ENCODE assay signal across 25 cellular contexts in genomic region chr17:57966246-57966645, GRCh38.
"Had no signal": no experiment of that assay in that cellular context is flagged by ENCODE, and none has a peak within 500 bp of the region (broad histone marks: within the 10 kb centered on the region; RNA-seq: fewer than 3 reads in every experiment).

No MANE protein-coding gene starts in this region.

- H3K4me1 Mint-ChIP-seq: activated CD4-positive, alpha-beta T cell treated with anti-CD3 and anti-CD28 coated beads for 36 hours; activated naive CD8-positive, alpha-beta T cell treated with anti-CD3 and anti-CD28 coated beads for 36 hours; nephron; stimulated activated memory B cell treated with anti-CD40 and anti-IgM and Interleukin-4, amounts not matched to agents 10 μg/mL and 1 μg/mL and 100 μg/mL, for 72 hours; stimulated activated naive CD8-positive, alpha-beta T cell treated with anti-CD3 and anti-CD28 coated beads, Interleukin-15, amount 100 ng/mL, for 72 hours had no signal

- H3K4me3 ChIP-seq: adrenal gland, body of pancreas, left lung, right lobe of liver, SK-N-MC, skin epidermis had no signal

- H3K4me3 Mint-ChIP-seq: activated CD4-positive, alpha-beta T cell treated with anti-CD3 and anti-CD28 coated beads for 36 hours; activated naive CD4-positive, alpha-beta T cell treated with anti-CD3 and anti-CD28 coated beads for 36 hours; activated naive CD8-positive, alpha-beta T cell treated with anti-CD3 and anti-CD28 coated beads for 36 hours; nephron; stimulated activated memory B cell treated with anti-CD40 and anti-IgM and Interleukin-4, amounts not matched to agents 10 μg/mL and 1 μg/mL and 100 μg/mL, for 72 hours; stimulated activated naive CD8-positive, alpha-beta T cell treated with anti-CD3 and anti-CD28 coated beads, Interleukin-15, amount 100 ng/mL, for 72 hours; type B pancreatic cell had no signal

- H3K4me1 ChIP-seq: adrenal gland, body of pancreas, left lung, right lobe of liver had no signal

- H3K9me3 ChIP-seq: adrenal gland, body of pancreas, left lung, right lobe of liver had no signal

- H3K9me3 Mint-ChIP-seq: activated naive CD4-positive, alpha-beta T cell treated with anti-CD3 and anti-CD28 coated beads for 36 hours; activated naive CD8-positive, alpha-beta T cell treated with anti-CD3 and anti-CD28 coated beads for 36 hours; nephron; stimulated activated memory B cell treated with anti-CD40 and anti-IgM and Interleukin-4, amounts not matched to agents 10 μg/mL and 1 μg/mL and 100 μg/mL, for 72 hours; stimulated activated naive CD8-positive, alpha-beta T cell treated with anti-CD3 and anti-CD28 coated beads, Interleukin-15, amount 100 ng/mL, for 72 hours; type B pancreatic cell had no signal

- H3K36me3 Mint-ChIP-seq: activated naive CD8-positive, alpha-beta T cell treated with anti-CD3 and anti-CD28 coated beads for 36 hours; stimulated activated memory B cell treated with anti-CD40 and anti-IgM and Interleukin-4, amounts not matched to agents 10 μg/mL and 1 μg/mL and 100 μg/mL, for 72 hours; type B pancreatic cell had no signal

- H3K27ac ChIP-seq: adrenal gland, body of pancreas, epithelial cell of prostate, left lung, right lobe of liver, SK-N-MC, skin epidermis had no signal

- H3K27me3 Mint-ChIP-seq: activated CD4-positive, alpha-beta T cell treated with anti-CD3 and anti-CD28 coated beads for 36 hours; type B pancreatic cell had no signal

- H3K27me3 ChIP-seq: adrenal gland, body of pancreas, left lung, right lobe of liver had no signal

- ATAC-seq: activated CD4-positive, alpha-beta T cell treated with anti-CD3 and anti-CD28 coated beads for 36 hours; body of pancreas; right lobe of liver; stimulated activated memory B cell treated with anti-CD40 and anti-IgM and Interleukin-4, amounts not matched to agents 10 μg/mL and 1 μg/mL and 100 μg/mL, for 72 hours; stimulated activated naive CD8-positive, alpha-beta T cell treated with anti-CD3 and anti-CD28 coated beads, Interleukin-15, amount 100 ng/mL, for 72 hours had no signal

- H3K36me3 ChIP-seq: adrenal gland, left lung, right lobe of liver had no signal

- DNase-seq: activated CD4-positive, alpha-beta T cell treated with anti-CD3 and anti-CD28 coated beads for 36 hours; activated CD4-positive, CD25-positive, alpha-beta regulatory T cell; activated effector memory CD4-positive, alpha-beta T cell treated with anti-CD3 and anti-CD28 coated beads, Interleukin-2, amount 50 U/mL, for 16 hours; activated naive CD4-positive, alpha-beta T cell treated with anti-CD3 and anti-CD28 coated beads for 36 hours; activated naive CD8-positive, alpha-beta T cell treated with anti-CD3 and anti-CD28 coated beads for 36 hours; aorta; body of pancreas; dermis blood vessel endothelial cell; effector CD8-positive, alpha-beta T cell; glutamatergic neuron; mammary epithelial cell; nucleus accumbens; right lobe of liver; stimulated activated CD4-positive, alpha-beta T cell treated with anti-CD3 and anti-CD28 coated beads, Interleukin-12 subunit alpha, Interleukin-12 subunit beta, amount 100 ng/mL, for 4 hours; stimulated activated CD4-positive, alpha-beta T cell treated with anti-CD3 and anti-CD28 coated beads, Interleukin-4, amount 100 ng/mL, for 4 hours; stimulated activated naive CD8-positive, alpha-beta T cell treated with anti-CD3 and anti-CD28 coated beads, Interleukin-15, amount 100 ng/mL, for 72 hours; substantia nigra had no signal

- H3K27ac Mint-ChIP-seq: activated CD4-positive, alpha-beta T cell treated with anti-CD3 and anti-CD28 coated beads for 36 hours; activated naive CD4-positive, alpha-beta T cell treated with anti-CD3 and anti-CD28 coated beads for 36 hours; activated naive CD8-positive, alpha-beta T cell treated with anti-CD3 and anti-CD28 coated beads for 36 hours; nephron; stimulated activated memory B cell treated with anti-CD40 and anti-IgM and Interleukin-4, amounts not matched to agents 10 μg/mL and 1 μg/mL and 100 μg/mL, for 72 hours; stimulated activated naive CD8-positive, alpha-beta T cell treated with anti-CD3 and anti-CD28 coated beads, Interleukin-15, amount 100 ng/mL, for 72 hours; type B pancreatic cell had no signal
